In genomic region chr9:114156658-114157421, GRCh38 we compare ENCODE assay signal across 8 cellular contexts. TPM values are rescaled to one million over a fixed set of nuclear protein-coding genes. Genes with fewer than 3 reads are reported as not detected.
DNase-seq lines count a peak whose midpoint lies in the region; ATAC-seq lines count a peak whose summit lies in the region.

No MANE protein-coding gene starts in this region.

- peak overlapping the region; percentile 71 for H3K9ac ChIP-seq in SK-N-MC (ENCODE audit: insufficient read length)

- DNase-seq in GM03348 (ENCODE audit: low spot score) (peak; percentile 85), SK-N-MC (ENCODE audit: low read depth, low spot score) (no peak), cerebellum (ENCODE audit: low spot score) (peak; percentile 65), kidney tubule cell (ENCODE audit: low spot score) (peak; percentile 78), NCI-H510A (lab: John Stamatoyannopoulos, UW) (no peak)
- peak; percentile 33 for DNase-seq in stimulated activated CD4-positive, alpha-beta T cell treated with anti-CD3 and anti-CD28 coated beads, Interleukin-2, amount 100 ng/mL, for 4 hours (ENCODE audit: low read depth)

- H3K36me3 ChIP-seq in SK-N-MC (ENCODE audit: insufficient read depth, low read length): no peaks in the 10 kb centered on the region

- peak overlapping the region; percentile 91 for H3K4me3 ChIP-seq in SK-N-MC

- no peaks in the 10 kb centered on the region for H3K9me3 ChIP-seq in SK-N-MC (ENCODE audit: low read depth, low read length)

- no peak overlapping the region for H3K27ac ChIP-seq in SK-N-MC

- no peak for ATAC-seq in GM21367 (IDR thresholded peaks at IDR 0.05; ENCODE audit: unreplicated experiment)
- no peak for ATAC-seq in GM21723 (IDR thresholded peaks at IDR 0.05; ENCODE audit: unreplicated experiment)

RNA-seq across cellular contexts. Expression of gene COL27A1, which starts 1.5 kb away (rescaled TPM):
- total RNA-seq in cerebellum: 15.5 TPM

RNA-seq across cellular contexts. Expression of gene KIF12, which starts 57.7 kb away (rescaled TPM):
- 11.6 TPM for total RNA-seq in cerebellum

Comparison
In these comparisons a context has a peak if more than half of its experiments do, and no peak if none do; other contexts are left out.
1. DNase-seq: peak in GM03348 (single experiment), cerebellum (single experiment), kidney tubule cell (single experiment) and stimulated activated CD4-positive, alpha-beta T cell treated with anti-CD3 and anti-CD28 coated beads, Interleukin-2, amount 100 ng/mL, for 4 hours (single experiment); none in SK-N-MC (single experiment) and NCI-H510A (single experiment).